16 cellular contexts compared by ENCODE assay signal in the genomic region with DNA sequence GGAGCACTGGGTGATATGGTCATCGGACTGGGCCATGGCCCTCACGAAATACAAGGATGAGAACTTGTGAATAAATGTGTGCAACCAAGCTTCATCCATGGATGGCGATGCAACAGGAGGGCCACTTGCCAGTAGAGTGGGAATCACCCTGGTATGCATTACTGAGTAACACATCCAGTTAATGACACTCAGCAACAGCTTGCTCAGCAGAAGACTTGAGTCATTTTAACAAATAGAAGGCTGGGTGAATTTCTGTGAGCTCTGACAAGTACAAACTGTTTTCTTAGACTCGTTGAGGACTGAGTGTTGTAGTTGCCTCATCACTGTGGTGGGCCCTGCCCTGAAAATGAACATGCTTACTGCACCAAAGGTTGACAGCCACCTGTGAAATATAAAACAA.
A peak's percentile ranks its signal among the peaks of the same experiment; 100 is the strongest.
DNase-seq lines count a peak whose midpoint lies in the region; ATAC-seq and TF ChIP-seq lines count a peak whose summit lies in the region.
"Had no signal": no experiment of that assay in that cellular context is flagged by ENCODE, and none has a peak within 500 bp of the region (broad histone marks: within the 10 kb centered on the region; RNA-seq: fewer than 3 reads in every experiment).

No MANE protein-coding gene starts in this region.

- no peak overlapping the region for H3K27ac Mint-ChIP-seq in neural progenitor cell

- H3K79me2 ChIP-seq in neural progenitor cell (ENCODE audit: low read depth) = no peaks in the 10 kb centered on the region

- H3K4me3 Mint-ChIP-seq in neural progenitor cell = no peak overlapping the region

- no peak overlapping the region for H3K4me2 ChIP-seq in neural progenitor cell
- H3K4me2 ChIP-seq: PC-9 had no signal

- no peaks in the 10 kb centered on the region for H3K9me3 ChIP-seq in WERI-Rb-1 (ENCODE audit: severe bottlenecking)
- no peaks in the 10 kb centered on the region for H3K9me3 ChIP-seq in neural progenitor cell (ENCODE audit: low read depth)
- H3K9me3 ChIP-seq: ovary, thoracic aorta had no signal

- peak overlapping the region; percentile 2; the same call in 1 of the 2 replicates for H3K27ac ChIP-seq in WERI-Rb-1
- H3K27ac ChIP-seq in foreskin keratinocyte = no peak overlapping the region
- H3K27ac ChIP-seq in neural progenitor cell = no peak overlapping the region
- H3K27ac ChIP-seq: cardiac muscle cell, ovary, PC-9, thoracic aorta had no signal

- no peak for TF ChIP-seq CTCF in WERI-Rb-1 (IDR thresholded peaks at IDR 0.05; ENCODE audit: low read depth, low read length)
- TF ChIP-seq CTCF in foreskin keratinocyte (conservative IDR thresholded peaks at IDR 0.05) = no peak
- no peak for TF ChIP-seq CTCF in neural progenitor cell (IDR thresholded peaks at IDR 0.05)
- TF ChIP-seq CTCF in omental fat pad (IDR thresholded peaks at IDR 0.05) = no peak

- peaks cover 21% of the 10 kb centered on the region for H3F3A ChIP-seq in neural progenitor cell (ENCODE audit: low read depth)

- H3K27me3 ChIP-seq in WERI-Rb-1 (ENCODE audit: insufficient read depth, low read depth, severe bottlenecking) (no peaks in the 10 kb centered on the region), foreskin keratinocyte (no peaks in the 10 kb centered on the region), neural progenitor cell (no peaks in the 10 kb centered on the region)
- H3K27me3 ChIP-seq: cardiac muscle cell, ovary had no signal

- ATAC-seq in foreskin keratinocyte (peak; percentile 86), omental fat pad (ENCODE audit: low FRiP score) (no peak)

- H3K4me1 ChIP-seq in foreskin keratinocyte (no peaks in the 10 kb centered on the region), neural progenitor cell (peaks cover 15% of the 10 kb centered on the region)

- peaks cover 15% of the 10 kb centered on the region for H3K4me1 Mint-ChIP-seq in neural progenitor cell

- no peak overlapping the region for H3K4me3 ChIP-seq in WERI-Rb-1 (ENCODE audit: low read depth, low read length)
- H3K4me3 ChIP-seq in neural progenitor cell = no peak overlapping the region
- H3K4me3 ChIP-seq: cardiac muscle cell, ovary, PC-9, thoracic aorta had no signal

- H3K36me3 Mint-ChIP-seq in neural progenitor cell = no peaks in the 10 kb centered on the region

- no peak overlapping the region for H3K9ac ChIP-seq in neural progenitor cell

- H3K9me3 Mint-ChIP-seq in neural progenitor cell = no peaks in the 10 kb centered on the region

- no peak overlapping the region for H2AFZ ChIP-seq in neural progenitor cell (replicated peaks)
- H2AFZ ChIP-seq: PC-9 had no signal

- DNase-seq in NCI-H82 treated with DMSO at 0.1 percent for 48 hours (lab: John Stamatoyannopoulos, UW; ENCODE audit: unreplicated experiment) = peak; percentile 85
- DNase-seq in NCI-H82 (lab: John Stamatoyannopoulos, UW) = no peak
- DNase-seq in WERI-Rb-1 = no peak
- peak; percentile 85 to 94 for DNase-seq in foreskin keratinocyte
- DNase-seq in neural progenitor cell (ENCODE audit: low spot score) = no peak
- DNase-seq in omental fat pad (ENCODE audit: low spot score) = no peak
- no peak for DNase-seq in NCI-H1694 treated with DMSO at 0.1 percent for 48 hours (lab: John Stamatoyannopoulos, UW)
- DNase-seq in cerebellum (ENCODE audit: low spot score) = no peak
- DNase-seq: activated CD4-positive, alpha-beta T cell treated with anti-CD3 and anti-CD28 coated beads, Interleukin-2, amount 50 U/mL, for 4 hours; activated effector memory CD4-positive, alpha-beta T cell treated with Interleukin-2 at 50 U/mL for 16 hours; mesendoderm; MV-4-11; ovary; PC-9 had no signal

- H3K36me3 ChIP-seq in WERI-Rb-1 = no peaks in the 10 kb centered on the region
- no peaks in the 10 kb centered on the region for H3K36me3 ChIP-seq in neural progenitor cell
- H3K36me3 ChIP-seq: cardiac muscle cell, ovary, thoracic aorta had no signal

- H3K27me3 Mint-ChIP-seq in neural progenitor cell (ENCODE audit: insufficient read depth, low read depth) = no peaks in the 10 kb centered on the region

- no peaks in the 10 kb centered on the region for H4K20me1 ChIP-seq in neural progenitor cell (ENCODE audit: low read depth)

Comparison
In these comparisons a context has a peak if more than half of its experiments do, and no peak if none do; other contexts are left out.
1. DNase-seq: peak in NCI-H82 treated with DMSO at 0.1 percent for 48 hours (single experiment) and foreskin keratinocyte (2 of 2); none in NCI-H82 (single experiment), WERI-Rb-1 (single experiment), neural progenitor cell (single experiment), omental fat pad (single experiment), NCI-H1694 treated with DMSO at 0.1 percent for 48 hours (single experiment) and cerebellum (single experiment).